Comparison of ENCODE assay signal across 9 cellular contexts in genomic region chr5:73201547-73202513, GRCh38. TPM values are rescaled to one million over a fixed set of nuclear protein-coding genes. Genes with fewer than 3 reads are reported as not detected.
DNase-seq lines count a peak whose midpoint lies in the region; ATAC-seq and TF ChIP-seq lines count a peak whose summit lies in the region.
"Had no signal": no experiment of that assay in that cellular context is flagged by ENCODE, and none has a peak within 500 bp of the region (broad histone marks: within the 10 kb centered on the region; RNA-seq: fewer than 3 reads in every experiment).

No MANE protein-coding gene starts in this region.

- H2BK120ac ChIP-seq in IMR-90 (ENCODE audit: low read depth, low read length): peak overlapping the region; percentile 74

- peak overlapping the region; percentile 80 for H2AFZ ChIP-seq in IMR-90 (replicated peaks; ENCODE audit: low read length, poor library complexity)

- H3K9ac ChIP-seq in IMR-90 (ENCODE audit: low read depth, low read length): no peak overlapping the region

- H3K56ac ChIP-seq in IMR-90 (ENCODE audit: extremely low read depth, insufficient read depth, low read length): no peak overlapping the region

- H3K27me3 ChIP-seq in IMR-90 (ENCODE audit: control insufficient read depth, insufficient read depth, low read length) (peaks cover 11% of the 10 kb centered on the region), left ventricle myocardium inferior (ENCODE audit: low read depth) (peaks cover 71% of the 10 kb centered on the region)

- no peak overlapping the region for H2BK20ac ChIP-seq in IMR-90 (ENCODE audit: low read depth, low read length)

- H3K4me3 ChIP-seq in IMR-90 (ENCODE audit: insufficient read depth, low read depth, low read length) (no peak overlapping the region), left ventricle myocardium inferior (no peak overlapping the region), retinal pigment epithelial cell (ENCODE audit: low read length) (no peak overlapping the region)
- H3K4me3 ChIP-seq: skin epidermis had no signal

- H3K4me3 Mint-ChIP-seq in activated naive CD8-positive, alpha-beta T cell treated with anti-CD3 and anti-CD28 coated beads, Interleukin-2, amount 50 U/mL, for 24 hours: no peak overlapping the region

- no peak overlapping the region for H3K18ac ChIP-seq in IMR-90 (ENCODE audit: low read depth, low read length)

- no peaks in the 10 kb centered on the region for H3K4me1 Mint-ChIP-seq in activated naive CD8-positive, alpha-beta T cell treated with anti-CD3 and anti-CD28 coated beads, Interleukin-2, amount 50 U/mL, for 24 hours

- no peak overlapping the region for H2BK5ac ChIP-seq in IMR-90 (ENCODE audit: low read depth, low read length, poor library complexity, severe bottlenecking)

- peak; percentile 78 for TF ChIP-seq CTCF in IMR-90 (conservative IDR thresholded peaks at IDR 0.05; ENCODE audit: low read depth, low read length)
- peak; percentile 78 for TF ChIP-seq CTCF in left ventricle myocardium inferior (IDR thresholded peaks at IDR 0.05; ENCODE audit: borderline replicate concordance)
- TF ChIP-seq CTCF in retinal pigment epithelial cell (conservative IDR thresholded peaks at IDR 0.05; ENCODE audit: low read depth, low read length): peak; percentile 83

- peak overlapping the region; percentile 68 for H2AK9ac ChIP-seq in IMR-90 (replicated peaks; ENCODE audit: low read depth, low read length, poor library complexity)

- no peak overlapping the region for H2AK5ac ChIP-seq in IMR-90 (ENCODE audit: low read depth, low read length)

- H3K27ac ChIP-seq in IMR-90 (ENCODE audit: insufficient read depth, low read length) (no peak overlapping the region), left ventricle myocardium inferior (replicated peaks) (no peak overlapping the region)
- H3K27ac ChIP-seq: skin epidermis had no signal

- H3K23ac ChIP-seq in IMR-90 (ENCODE audit: low read depth, low read length): no peak overlapping the region

- no peak overlapping the region for H4K91ac ChIP-seq in IMR-90 (ENCODE audit: insufficient read depth, low read depth, low read length)

- no TSS peak for BruUV-seq in IMR-90 (replicated peaks; lab: Mats Ljungman, UMichigan)

- peak overlapping the region in 1 of 2 experiments; percentile 17; a peak in 1 of 4 replicates for H4K8ac ChIP-seq in IMR-90 (ENCODE audit: low read depth in 2 of 2, low read length in 2 of 2)

- H3K79me1 ChIP-seq in IMR-90 (ENCODE audit: low read depth in 1 of 2, low read length in 2 of 2): no peaks in the 10 kb centered on the region

- peak overlapping the region; percentile 60 for H3K4me2 ChIP-seq in IMR-90 (ENCODE audit: low read depth, low read length)

- WGBS in IMR-90 (ENCODE audit: extremely low coverage in 2 of 2, insufficient read length in 1 of 2), 2 experiments: 57% methylated on average over 16 of the region's 34 CpGs; no CpG with 5 or more reads in 1 of the 2 experiments

- H3K4ac ChIP-seq in IMR-90 (ENCODE audit: low read depth, low read length): 0 out of 2 replicates have a peak overlapping the region, but pooled peaks have one; percentile 36

- peak overlapping the region; percentile 57; the same call in 1 of the 2 replicates for H3K14ac ChIP-seq in IMR-90 (replicated peaks; ENCODE audit: low read depth, low read length)

- no peaks in the 10 kb centered on the region for H3K36me3 ChIP-seq in IMR-90 (ENCODE audit: control insufficient read depth, insufficient read depth, low read length)
- no peaks in the 10 kb centered on the region for H3K36me3 ChIP-seq in left ventricle myocardium inferior

- no peaks in the 10 kb centered on the region for H3K9me1 ChIP-seq in IMR-90 (ENCODE audit: insufficient read depth, low read length)

- H3K9me3 Mint-ChIP-seq in activated naive CD8-positive, alpha-beta T cell treated with anti-CD3 and anti-CD28 coated beads, Interleukin-2, amount 50 U/mL, for 24 hours: no peaks in the 10 kb centered on the region

- dilution Hi-C loops in IMR-90 (cut with HindIII; ENCODE audit: low sequenced_read_pairs, unreplicated experiment): no loop called here

- DNase-seq in A172 (ENCODE audit: low spot score) (peak; percentile 66), IMR-90 (peak; percentile 47), T follicular helper cell (ENCODE audit: low read depth) (peak; percentile 53), left ventricle myocardium inferior (peak; percentile 56), retinal pigment epithelial cell (ENCODE audit: low read depth) (no peak)
- peak; percentile 80 for DNase-seq in activated naive CD8-positive, alpha-beta T cell treated with anti-CD3 and anti-CD28 coated beads, Interleukin-2, amount 50 U/mL, for 24 hours

- TF ChIP-seq POLR2A in IMR-90 (IDR thresholded peaks at IDR 0.05; ENCODE audit: low read depth, low read length): no peak

- H3K27ac Mint-ChIP-seq in activated naive CD8-positive, alpha-beta T cell treated with anti-CD3 and anti-CD28 coated beads, Interleukin-2, amount 50 U/mL, for 24 hours: no peak overlapping the region

- H3K9me3 ChIP-seq in IMR-90 (ENCODE audit: control insufficient read depth, insufficient read depth, low read length): peaks cover 6% of the 10 kb centered on the region
- no peaks in the 10 kb centered on the region for H3K9me3 ChIP-seq in left ventricle myocardium inferior (replicated peaks)

- POLR2A ChIA-PET in IMR-90 (lab: Charles Lee; ENCODE audit: unreplicated experiment): no interaction called here

- H3K36me3 Mint-ChIP-seq in activated naive CD8-positive, alpha-beta T cell treated with anti-CD3 and anti-CD28 coated beads, Interleukin-2, amount 50 U/mL, for 24 hours (ENCODE audit: low read depth): no peaks in the 10 kb centered on the region

- H3K4me1 ChIP-seq in IMR-90 (ENCODE audit: control insufficient read depth, insufficient read depth, low read length) (no peaks in the 10 kb centered on the region), left ventricle myocardium inferior (peaks cover 8% of the 10 kb centered on the region)

- in situ Hi-C loops in IMR-90 (cut with MboI; ENCODE audit: low sequenced_read_pairs): no loop called here

- intact Hi-C loops in IMR-90 (cut with micrococcal nuclease) (loop anchor here (1.0 to 5.0 kb wide), 3 partner anchors 65 to 246 kb away; partner anchors contain the start of gene FCHO2), left ventricle myocardium inferior (cut with micrococcal nuclease) (no loop called here)

- peaks cover 67% of the 10 kb centered on the region for H3K27me3 Mint-ChIP-seq in activated naive CD8-positive, alpha-beta T cell treated with anti-CD3 and anti-CD28 coated beads, Interleukin-2, amount 50 U/mL, for 24 hours

- peak; percentile 69 for ATAC-seq in GM19023 (IDR thresholded peaks at IDR 0.05; ENCODE audit: unreplicated experiment)
- peak; percentile 99 for ATAC-seq in IMR-90 (ENCODE audit: low read depth)
- peak; percentile 85 for ATAC-seq in activated naive CD8-positive, alpha-beta T cell treated with anti-CD3 and anti-CD28 coated beads, Interleukin-2, amount 50 U/mL, for 24 hours
- no peak for ATAC-seq in GM21723 (IDR thresholded peaks at IDR 0.05; ENCODE audit: unreplicated experiment)

- no peaks in the 10 kb centered on the region for H4K20me1 ChIP-seq in IMR-90 (ENCODE audit: insufficient read depth, low read length)

- no peak overlapping the region for H2BK15ac ChIP-seq in IMR-90 (ENCODE audit: low read depth, low read length)

- TF ChIP-seq RAD21 in IMR-90 (IDR thresholded peaks at IDR 0.05; ENCODE audit: low read length): peak; percentile 69

- H4K5ac ChIP-seq in IMR-90 (ENCODE audit: low read depth, low read length): no peak overlapping the region

- CTCF ChIA-PET in IMR-90 (lab: Yijun Ruan, JAX): interaction anchor here (0.5 to 1.5 kb wide), 11 partner anchors 11 to 249 kb away, joined by 3 to 8 read pairs (median 3); no protein-coding TSS in a partner anchor

TF ChIP-seq in IMR-90, 13 proteins besides CTCF, POLR2A, EP300 and RAD21:
- TF ChIP-seq USF2 (IDR thresholded peaks at IDR 0.05; ENCODE audit: low read depth, low read length) (peak; percentile 88), CHD1 (IDR thresholded peaks at IDR 0.05; ENCODE audit: low read depth, low read length) (no peak), SMC3 (IDR thresholded peaks at IDR 0.05; ENCODE audit: low read depth, low read length) (peak; percentile 60), MAZ (IDR thresholded peaks at IDR 0.05; ENCODE audit: borderline replicate concordance, low read depth, low read length) (peak; percentile 34; the same call in 1 of the 2 replicates)

RNA-seq across cellular contexts. Expression of gene TMEM174, which starts 28.8 kb away (rescaled TPM):
- total RNA-seq in A172 (2014; rRNA removed; shearing (Covaris generic)): not detected in 2 replicates
- total RNA-seq in IMR-90 (2012; rRNA removed) (not detected in 2 replicates), left ventricle myocardium inferior (not detected)
- not detected in 2 replicates for polyA plus RNA-seq in IMR-90 (2012; rRNA removed)
- polyA plus RNA-seq in IMR-90 (2012; cell fraction: cytosol; rRNA removed): not detected in 2 replicates
- polyA plus RNA-seq in IMR-90 (2012; cell fraction: nucleus; rRNA removed; ENCODE audit: low replicate concordance): not detected in 2 replicates
